In the genomic region with DNA sequence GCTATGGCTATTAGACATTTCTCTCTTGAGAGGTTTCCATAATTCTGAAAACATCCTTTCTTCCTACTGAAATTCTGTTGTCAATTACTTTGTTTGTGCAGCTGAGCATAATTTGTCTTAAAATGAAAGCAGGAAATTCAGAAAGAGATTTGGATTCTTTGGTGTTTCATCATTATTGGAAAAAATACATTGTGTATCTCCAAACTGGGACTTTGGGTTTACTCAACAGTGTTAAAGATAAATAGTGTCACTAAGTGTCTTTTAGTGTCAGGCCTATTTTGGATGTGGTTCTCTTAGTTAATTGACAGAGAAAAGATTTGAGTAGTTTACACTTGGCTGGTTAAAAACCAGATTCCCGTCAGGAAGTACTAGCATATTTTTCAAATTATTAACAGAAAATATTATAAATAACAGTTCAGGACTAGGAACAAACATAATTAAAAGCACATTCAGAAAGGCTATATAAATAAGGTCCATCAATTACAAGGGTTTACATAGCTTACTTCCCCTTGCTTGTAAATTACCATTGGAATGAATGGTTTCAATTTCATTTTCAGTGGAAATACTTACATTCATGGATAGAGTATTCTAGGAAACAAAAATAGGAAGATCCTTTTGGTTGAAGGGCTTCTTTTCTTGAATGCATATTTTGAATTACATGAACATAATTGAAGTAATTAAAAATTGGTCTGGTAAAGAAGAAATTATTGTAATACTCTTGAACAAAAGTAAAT, we compare ENCODE assay signal across 26 cellular contexts.
A peak's percentile ranks its signal among the peaks of the same experiment; 100 is the strongest.
DNase-seq lines count a peak whose midpoint lies in the region; ATAC-seq and TF ChIP-seq lines count a peak whose summit lies in the region.
"Had no signal": no experiment of that assay in that cellular context is flagged by ENCODE, and none has a peak within 500 bp of the region (broad histone marks: within the 10 kb centered on the region; RNA-seq: fewer than 3 reads in every experiment).

No MANE protein-coding gene starts in this region.

- H3K4me1 ChIP-seq in endocrine pancreas (ENCODE audit: control insufficient read depth, insufficient read depth, low read length) = no peaks in the 10 kb centered on the region
- no peaks in the 10 kb centered on the region for H3K4me1 ChIP-seq in colonic mucosa
- H3K4me1 ChIP-seq: left ventricle myocardium inferior had no signal

- H3K4me3 ChIP-seq in endocrine pancreas (ENCODE audit: control insufficient read depth, insufficient read depth, low read length) (peak overlapping the region; percentile 43), colonic mucosa (no peak overlapping the region)
- H3K4me3 ChIP-seq: GM12878, left ventricle myocardium inferior, sigmoid colon had no signal

- no peak for TF ChIP-seq CTCF in osteocyte (IDR thresholded peaks at IDR 0.05)
- TF ChIP-seq CTCF in colonic mucosa (IDR thresholded peaks at IDR 0.05) = no peak

- peak overlapping the region; percentile 7 for H3K4me3 Mint-ChIP-seq in osteocyte (ENCODE audit: unreplicated experiment)
- H3K4me3 Mint-ChIP-seq: activated naive CD8-positive, alpha-beta T cell treated with anti-CD3 and anti-CD28 coated beads, Interleukin-2, amount 50 U/mL, for 24 hours; CD4-positive, alpha-beta memory T cell; T-helper 2 cell treated with Interferon-gamma antibody and Interleukin-4, amounts not matched to agents 5 μg/mL and 100 μg/mL, for 36 hours had no signal

- intact Hi-C loops in colonic mucosa (cut with DNase I) = no loop called here

- H3K9me3 Mint-ChIP-seq in osteocyte (ENCODE audit: unreplicated experiment) = peaks cover 24% of the 10 kb centered on the region
- H3K9me3 Mint-ChIP-seq: T-helper 2 cell treated with Interferon-gamma antibody and Interleukin-4, amounts not matched to agents 5 μg/mL and 100 μg/mL, for 36 hours had no signal

- H3K9me3 ChIP-seq in endocrine pancreas (ENCODE audit: control insufficient read depth, low read length) (no peaks in the 10 kb centered on the region), colonic mucosa (no peaks in the 10 kb centered on the region)
- H3K9me3 ChIP-seq: neutrophil had no signal

- ATAC-seq in HG02970 (IDR thresholded peaks at IDR 0.05; ENCODE audit: low FRiP score, unreplicated experiment) (no peak), HG02571 (IDR thresholded peaks at IDR 0.05; ENCODE audit: unreplicated experiment) (no peak)
- ATAC-seq: activated naive CD8-positive, alpha-beta T cell treated with anti-CD3 and anti-CD28 coated beads, Interleukin-2, amount 50 U/mL, for 24 hours; esophagus mucosa; GM12878 had no signal

- H3K4me1 Mint-ChIP-seq in osteocyte (ENCODE audit: unreplicated experiment) = peaks cover 34% of the 10 kb centered on the region
- H3K4me1 Mint-ChIP-seq: activated naive CD8-positive, alpha-beta T cell treated with anti-CD3 and anti-CD28 coated beads, Interleukin-2, amount 50 U/mL, for 24 hours; CD4-positive, alpha-beta memory T cell had no signal

- H3K36me3 ChIP-seq in endocrine pancreas (ENCODE audit: control insufficient read depth, insufficient read depth, low read length) (no peaks in the 10 kb centered on the region), colonic mucosa (no peaks in the 10 kb centered on the region)
- H3K36me3 ChIP-seq: brain microvascular endothelial cell, left ventricle myocardium inferior, neutrophil, sigmoid colon had no signal

- no peak overlapping the region for H3K9ac ChIP-seq in endocrine pancreas (ENCODE audit: control insufficient read depth, insufficient read depth, low read length)
- H3K9ac ChIP-seq in colonic mucosa (ENCODE audit: low read depth in 2 of 2, low read length in 2 of 2) = no peak overlapping the region

- DNase-seq in EH (ENCODE audit: low read depth) = peak; percentile 22
- DNase-seq in NCI-H146 treated with DMSO at 0.1 percent for 48 hours (lab: John Stamatoyannopoulos, UW; ENCODE audit: unreplicated experiment) = peak; percentile 67
- no peak for DNase-seq in osteocyte (ENCODE audit: extremely low spot score, unreplicated experiment)
- no peak for DNase-seq in activated naive CD4-positive, alpha-beta T cell treated with anti-CD3 and anti-CD28 coated beads, Interleukin-2, amount 50 U/mL, for 16 hours
- no peak for DNase-seq in colonic mucosa
- DNase-seq: activated CD4-positive, alpha-beta T cell treated with anti-CD3 and anti-CD28 coated beads for 48 hours; activated CD8-positive, alpha-beta memory T cell treated with anti-CD3 and anti-CD28 coated beads for 24 hours; activated gamma-delta T cell; activated naive CD8-positive, alpha-beta T cell treated with anti-CD3 and anti-CD28 coated beads, Interleukin-2, amount 50 U/mL, for 24 hours; brain microvascular endothelial cell; CD4-positive, alpha-beta memory T cell; effector CD4-positive, alpha-beta T cell; left ventricle myocardium inferior; NCI-H1092 treated with DMSO at 0.1 percent for 48 hours; NCI-H2227 treated with DMSO at 0.1 percent for 48 hours; NCI-H69; sigmoid colon; stimulated activated naive CD4-positive, alpha-beta T cell treated with Interleukin-2 at 50 U/mL for 16 hours had no signal

- no peak overlapping the region for H3K27ac ChIP-seq in colonic mucosa
- H3K27ac ChIP-seq: brain microvascular endothelial cell, left ventricle myocardium inferior, neutrophil, sigmoid colon had no signal

- peak overlapping the region; percentile 85 for H3K27ac Mint-ChIP-seq in osteocyte (ENCODE audit: unreplicated experiment)
- H3K27ac Mint-ChIP-seq: activated naive CD8-positive, alpha-beta T cell treated with anti-CD3 and anti-CD28 coated beads, Interleukin-2, amount 50 U/mL, for 24 hours; CD4-positive, alpha-beta memory T cell; progenitor cell of endocrine pancreas; T-helper 2 cell treated with Interferon-gamma antibody and Interleukin-4, amounts not matched to agents 5 μg/mL and 100 μg/mL, for 36 hours had no signal

- no peaks in the 10 kb centered on the region for H3K27me3 ChIP-seq in endocrine pancreas (ENCODE audit: control insufficient read depth, insufficient read depth, low read length)
- no peaks in the 10 kb centered on the region for H3K27me3 ChIP-seq in colonic mucosa
- H3K27me3 ChIP-seq: brain microvascular endothelial cell, neutrophil, sigmoid colon had no signal

- no peaks in the 10 kb centered on the region for H3K27me3 Mint-ChIP-seq in osteocyte (ENCODE audit: unreplicated experiment)
- H3K27me3 Mint-ChIP-seq: activated naive CD8-positive, alpha-beta T cell treated with anti-CD3 and anti-CD28 coated beads, Interleukin-2, amount 50 U/mL, for 24 hours; CD4-positive, alpha-beta memory T cell; progenitor cell of endocrine pancreas had no signal

- H3K36me3 Mint-ChIP-seq in osteocyte (ENCODE audit: unreplicated experiment) = peaks cover 26% of the 10 kb centered on the region
- H3K36me3 Mint-ChIP-seq: CD4-positive, alpha-beta memory T cell had no signal

Comparison
In these comparisons a context has a peak if more than half of its experiments do, and no peak if none do; other contexts are left out.
1. DNase-seq: peak in EH (single experiment) and NCI-H146 treated with DMSO at 0.1 percent for 48 hours (single experiment); none in osteocyte (single experiment), activated naive CD4-positive, alpha-beta T cell treated with anti-CD3 and anti-CD28 coated beads, Interleukin-2, amount 50 U/mL, for 16 hours (single experiment) and colonic mucosa (single experiment).